Comparison of ENCODE assay signal across 38 cellular contexts in genomic region chr2:149370061-149370775, GRCh38. TPM values are rescaled to one million over a fixed set of nuclear protein-coding genes. Genes with fewer than 3 reads are reported as not detected.
"Had no signal": no experiment of that assay in that cellular context is flagged by ENCODE, and none has a peak within 500 bp of the region (broad histone marks: within the 10 kb centered on the region; RNA-seq: fewer than 3 reads in every experiment).

No MANE protein-coding gene starts in this region.

- ATAC-seq: activated naive CD4-positive, alpha-beta T cell treated with anti-CD3 and anti-CD28 coated beads, Interleukin-2, amount 50 U/mL, for 72 hours; activated T-cell treated with anti-CD3 and anti-CD28 coated beads, Interleukin-2, amount 50 U/mL, for 4 hours; activated T-cell treated with anti-CD3 and anti-CD28 coated beads, Interleukin-2, amount 50 U/mL, for 72 hours; activated T-helper 17 cell treated with anti-CD3 and anti-CD28 coated beads, Interleukin-2, amount 50 U/mL, for 72 hours; body of pancreas had no signal

- H3K9me3 ChIP-seq: adrenal gland, ascending aorta, body of pancreas, breast epithelium had no signal

- H3K9me3 Mint-ChIP-seq: activated naive CD4-positive, alpha-beta T cell treated with anti-CD3 and anti-CD28 coated beads for 36 hours; activated naive CD4-positive, alpha-beta T cell treated with anti-CD3 and anti-CD28 coated beads, Interleukin-2, amount 10 ng/mL, durations not matched to agents 7 days and 5 days; activated naive CD4-positive, alpha-beta T cell treated with anti-CD3 and anti-CD28 coated beads, Interleukin-2, amount 50 U/mL, for 24 hours; activated naive CD8-positive, alpha-beta T cell treated with anti-CD3 and anti-CD28 coated beads for 36 hours; activated naive CD8-positive, alpha-beta T cell treated with anti-CD3 and anti-CD28 coated beads, Interleukin-2, amount 10 ng/mL, durations not matched to agents 7 days and 5 days; activated T-cell treated with anti-CD3 and anti-CD28 coated beads, Interleukin-2, amount 50 U/mL, for 24 hours; activated T-cell treated with anti-CD3 and anti-CD28 coated beads, Interleukin-2, amount 50 U/mL, for 4 hours; activated T-helper 1 cell treated with anti-CD3 and anti-CD28 coated beads, Interleukin-12 subunit alpha, Interleukin-12 subunit beta, Interleukin-2, Interleukin-4 antibody, amounts not matched to agents 30 ng/mL and 10 ng/mL and 1 ng/mL, durations not matched to agents 14 hours and 24 hours and 36 hours; activated T-helper 17 cell treated with anti-CD3 and anti-CD28 coated beads, Interleukin-2, amount 50 U/mL, for 72 hours; activated T-helper 2 cell treated with anti-CD3 and anti-CD28 coated beads, Interferon-gamma antibody, Interleukin-2, Interleukin-4, amounts not matched to agents 10 μg/mL and 5 μg/mL and 100 μg/mL, durations not matched to agents 14 hours and 24 hours and 36 hours had no signal

- H3K36me3 Mint-ChIP-seq: activated naive CD4-positive, alpha-beta T cell treated with anti-CD3 and anti-CD28 coated beads, Interleukin-2, amount 10 ng/mL, durations not matched to agents 7 days and 5 days; activated naive CD4-positive, alpha-beta T cell treated with anti-CD3 and anti-CD28 coated beads, Interleukin-2, amount 50 U/mL, for 24 hours; activated naive CD4-positive, alpha-beta T cell treated with anti-CD3 and anti-CD28 coated beads, Interleukin-2, amount 50 U/mL, for 72 hours; activated naive CD8-positive, alpha-beta T cell; activated naive CD8-positive, alpha-beta T cell treated with anti-CD3 and anti-CD28 coated beads for 36 hours; activated naive CD8-positive, alpha-beta T cell treated with anti-CD3 and anti-CD28 coated beads, Interleukin-2, amount 10 ng/mL, durations not matched to agents 7 days and 5 days had no signal

- H3K4me3 Mint-ChIP-seq: activated naive CD4-positive, alpha-beta T cell treated with anti-CD3 and anti-CD28 coated beads for 36 hours; activated naive CD4-positive, alpha-beta T cell treated with anti-CD3 and anti-CD28 coated beads, Interleukin-2, amount 10 ng/mL, durations not matched to agents 7 days and 5 days; activated naive CD4-positive, alpha-beta T cell treated with anti-CD3 and anti-CD28 coated beads, Interleukin-2, amount 50 U/mL, for 24 hours; activated naive CD8-positive, alpha-beta T cell; activated naive CD8-positive, alpha-beta T cell treated with anti-CD3 and anti-CD28 coated beads for 36 hours; activated naive CD8-positive, alpha-beta T cell treated with anti-CD3 and anti-CD28 coated beads, Interleukin-2, amount 10 ng/mL, durations not matched to agents 7 days and 5 days; activated T-cell treated with anti-CD3 and anti-CD28 coated beads, Interleukin-2, amount 50 U/mL, for 24 hours; activated T-cell treated with anti-CD3 and anti-CD28 coated beads, Interleukin-2, amount 50 U/mL, for 4 hours; activated T-cell treated with anti-CD3 and anti-CD28 coated beads, Interleukin-2, amount 50 U/mL, for 72 hours; activated T-helper 1 cell treated with anti-CD3 and anti-CD28 coated beads, Interleukin-12 subunit alpha, Interleukin-12 subunit beta, Interleukin-2, Interleukin-4 antibody, amounts not matched to agents 30 ng/mL and 10 ng/mL and 1 ng/mL, durations not matched to agents 14 hours and 24 hours and 36 hours; activated T-helper 17 cell treated with anti-CD3 and anti-CD28 coated beads, Interleukin-2, amount 50 U/mL, for 72 hours; brain; central memory CD8-positive, alpha-beta T cell had no signal

- H3K36me3 ChIP-seq: adrenal gland, ascending aorta, brain microvascular endothelial cell, breast epithelium, cardiac muscle cell had no signal

- H3K4me3 ChIP-seq: adrenal gland, ascending aorta, body of pancreas, breast epithelium, cardiac muscle cell had no signal

- H3K4me1 ChIP-seq: adrenal gland, ascending aorta, breast epithelium had no signal

- H3K27ac Mint-ChIP-seq: activated naive CD4-positive, alpha-beta T cell treated with anti-CD3 and anti-CD28 coated beads for 36 hours; activated naive CD4-positive, alpha-beta T cell treated with anti-CD3 and anti-CD28 coated beads, Interleukin-2, amount 10 ng/mL, durations not matched to agents 7 days and 5 days; activated naive CD4-positive, alpha-beta T cell treated with anti-CD3 and anti-CD28 coated beads, Interleukin-2, amount 50 U/mL, for 24 hours; activated naive CD4-positive, alpha-beta T cell treated with anti-CD3 and anti-CD28 coated beads, Interleukin-2, amount 50 U/mL, for 72 hours; activated naive CD8-positive, alpha-beta T cell; activated naive CD8-positive, alpha-beta T cell treated with anti-CD3 and anti-CD28 coated beads for 36 hours; activated naive CD8-positive, alpha-beta T cell treated with anti-CD3 and anti-CD28 coated beads, Interleukin-2, amount 10 ng/mL, durations not matched to agents 7 days and 5 days; activated T-cell treated with anti-CD3 and anti-CD28 coated beads, Interleukin-2, amount 50 U/mL, for 24 hours; activated T-cell treated with anti-CD3 and anti-CD28 coated beads, Interleukin-2, amount 50 U/mL, for 72 hours; activated T-helper 1 cell treated with anti-CD3 and anti-CD28 coated beads, Interleukin-12 subunit alpha, Interleukin-12 subunit beta, Interleukin-2, Interleukin-4 antibody, amounts not matched to agents 30 ng/mL and 10 ng/mL and 1 ng/mL, durations not matched to agents 14 hours and 24 hours and 36 hours; activated T-helper 17 cell treated with anti-CD3 and anti-CD28 coated beads, Interleukin-2, amount 50 U/mL, for 72 hours; activated T-helper 2 cell treated with anti-CD3 and anti-CD28 coated beads, Interferon-gamma antibody, Interleukin-2, Interleukin-4, amounts not matched to agents 10 μg/mL and 5 μg/mL and 100 μg/mL, durations not matched to agents 14 hours and 24 hours and 36 hours; brain had no signal

- H3K27ac ChIP-seq: adrenal gland, ascending aorta, body of pancreas, brain microvascular endothelial cell, breast epithelium, cardiac muscle cell had no signal

- H3K27me3 ChIP-seq: adrenal gland, ascending aorta, body of pancreas, brain microvascular endothelial cell, breast epithelium, cardiac muscle cell had no signal

- H3K4me1 Mint-ChIP-seq: activated naive CD4-positive, alpha-beta T cell treated with anti-CD3 and anti-CD28 coated beads, Interleukin-2, amount 10 ng/mL, durations not matched to agents 7 days and 5 days; activated naive CD4-positive, alpha-beta T cell treated with anti-CD3 and anti-CD28 coated beads, Interleukin-2, amount 50 U/mL, for 24 hours; activated naive CD8-positive, alpha-beta T cell treated with anti-CD3 and anti-CD28 coated beads for 36 hours; activated naive CD8-positive, alpha-beta T cell treated with anti-CD3 and anti-CD28 coated beads, Interleukin-2, amount 10 ng/mL, durations not matched to agents 7 days and 5 days; activated T-helper 17 cell treated with anti-CD3 and anti-CD28 coated beads, Interleukin-2, amount 50 U/mL, for 72 hours; central memory CD8-positive, alpha-beta T cell had no signal

- H3K27me3 Mint-ChIP-seq: activated naive CD4-positive, alpha-beta T cell treated with anti-CD3 and anti-CD28 coated beads, Interleukin-2, amount 10 ng/mL, durations not matched to agents 7 days and 5 days; brain had no signal

- DNase-seq: activated effector memory CD4-positive, alpha-beta T cell treated with anti-CD3 and anti-CD28 coated beads, Interleukin-2, amount 50 U/mL, for 16 hours; activated effector memory CD4-positive, alpha-beta T cell treated with Interleukin-2 at 50 U/mL for 16 hours; activated gamma-delta T cell; activated gamma-delta T cell treated with Interleukin-2 at 50 U/mL for 16 hours; activated naive CD4-positive, alpha-beta T cell; activated naive CD4-positive, alpha-beta T cell treated with anti-CD3 and anti-CD28 coated beads for 36 hours; activated naive CD4-positive, alpha-beta T cell treated with anti-CD3 and anti-CD28 coated beads, Interleukin-2, amount 10 ng/mL, durations not matched to agents 7 days and 5 days; activated naive CD4-positive, alpha-beta T cell treated with anti-CD3 and anti-CD28 coated beads, Interleukin-2, amount 50 U/mL, for 16 hours; activated naive CD4-positive, alpha-beta T cell treated with Interleukin-2 at 50 U/mL for 16 hours; activated naive CD8-positive, alpha-beta T cell treated with anti-CD3 and anti-CD28 coated beads for 36 hours; activated naive CD8-positive, alpha-beta T cell treated with anti-CD3 and anti-CD28 coated beads, Interleukin-2, amount 10 ng/mL, durations not matched to agents 7 days and 5 days; activated T-cell treated with anti-CD3 and anti-CD28 coated beads for 4 hours; activated T-cell treated with anti-CD3 and anti-CD28 coated beads, Interleukin-2, amount 50 U/mL, for 1 hour; activated T-cell treated with anti-CD3 and anti-CD28 coated beads, Interleukin-2, amount 50 U/mL, for 24 hours; activated T-cell treated with anti-CD3 and anti-CD28 coated beads, Interleukin-2, amount 50 U/mL, for 4 hours; activated T-cell treated with anti-CD3 and anti-CD28 coated beads, Interleukin-2, amount 50 U/mL, for 48 hours; activated T-cell treated with anti-CD3 and anti-CD28 coated beads, Interleukin-2, amount 50 U/mL, for 72 hours; adrenal gland; amniotic stem cell; amygdala; anterior cingulate cortex; aorta; body of pancreas; brain microvascular endothelial cell; caudate nucleus; central memory CD4-positive, alpha-beta T cell; cerebellar nuclear complex had no signal

RNA-seq across cellular contexts. Expression of gene LYPD6, which starts 39.8 kb away (rescaled TPM):
- total RNA-seq: activated naive CD4-positive, alpha-beta T cell treated with anti-CD3 and anti-CD28 coated beads for 36 hours; activated naive CD4-positive, alpha-beta T cell treated with anti-CD3 and anti-CD28 coated beads, Interleukin-2, amount 50 U/mL, for 72 hours; activated naive CD8-positive, alpha-beta T cell treated with anti-CD3 and anti-CD28 coated beads for 36 hours; activated naive CD8-positive, alpha-beta T cell treated with anti-CD3 and anti-CD28 coated beads, Interleukin-2, amount 10 ng/mL, durations not matched to agents 7 days and 5 days; activated T-cell treated with anti-CD3 and anti-CD28 coated beads, Interleukin-2, amount 50 U/mL, for 4 hours; activated T-cell treated with anti-CD3 and anti-CD28 coated beads, Interleukin-2, amount 50 U/mL, for 72 hours; activated T-helper 1 cell treated with anti-CD3 and anti-CD28 coated beads, Interleukin-12 subunit alpha, Interleukin-12 subunit beta, Interleukin-2, Interleukin-4 antibody, amounts not matched to agents 30 ng/mL and 10 ng/mL and 1 ng/mL, durations not matched to agents 14 hours and 24 hours and 36 hours; activated T-helper 17 cell treated with anti-CD3 and anti-CD28 coated beads, Interleukin-2, amount 50 U/mL, for 72 hours; activated T-helper 2 cell treated with anti-CD3 and anti-CD28 coated beads, Interferon-gamma antibody, Interleukin-2, Interleukin-4, amounts not matched to agents 10 μg/mL and 5 μg/mL and 100 μg/mL, durations not matched to agents 14 hours and 24 hours and 36 hours had no signal
